21 cellular contexts compared by ENCODE assay signal in the genomic region with DNA sequence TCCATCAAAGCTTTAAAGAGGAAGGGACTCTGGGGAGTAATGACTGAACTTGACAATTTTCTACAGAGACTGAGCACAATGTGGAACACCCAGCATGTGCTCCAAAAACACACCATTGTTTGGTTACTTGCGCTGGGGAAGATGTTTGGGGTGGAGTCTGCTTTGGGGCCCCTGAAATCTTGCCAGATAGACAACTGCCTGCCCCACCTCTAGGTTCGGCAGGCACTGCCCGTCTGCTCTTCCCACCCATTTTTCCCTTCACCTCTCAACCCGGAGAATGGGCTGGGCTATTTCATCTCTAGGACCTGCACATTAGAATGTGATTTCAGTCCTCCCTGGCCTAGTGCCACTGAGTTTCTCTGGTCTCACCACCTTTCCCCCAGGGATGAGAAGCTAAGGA. TPM values are rescaled to one million over a fixed set of nuclear protein-coding genes. Genes with fewer than 3 reads are reported as not detected.
DNase-seq lines count a peak whose midpoint lies in the region; ATAC-seq and TF ChIP-seq lines count a peak whose summit lies in the region.
"Had no signal": no experiment of that assay in that cellular context is flagged by ENCODE, and none has a peak within 500 bp of the region (broad histone marks: within the 10 kb centered on the region; RNA-seq: fewer than 3 reads in every experiment).

No MANE protein-coding gene starts in this region.

- TF ChIP-seq EP300 in tibial nerve (IDR thresholded peaks at IDR 0.05), result no peak

- ATAC-seq in psoas muscle, result no peak

- 58 to 75% (median 66%) methylated on average over 4 of the region's 4 CpGs for WGBS in psoas muscle, 3 donors
- WGBS in tibial nerve, 2 donors, result 54 to 67% methylated on average over 4 of the region's 4 CpGs

- intact Hi-C loops in dorsolateral prefrontal cortex (cut with DNase I) (no loop called here), psoas muscle (cut with DNase I) (loop anchor here (5.0 kb wide), 2 partner anchors 34 to 39 kb away; no protein-coding TSS in a partner anchor)

- H3K9me3 ChIP-seq in psoas muscle (no peaks in the 10 kb centered on the region), tibial nerve (no peaks in the 10 kb centered on the region)
- H3K9me3 ChIP-seq: Caco-2 had no signal

- POLR2A ChIA-PET in RWPE1 (lab: Yijun Ruan, JAX; ENCODE audit: low non-redundant PET), result no interaction called here

- H3K4me3 ChIP-seq in dorsolateral prefrontal cortex (no peak overlapping the region), psoas muscle (no peak overlapping the region), tibial nerve (no peak overlapping the region)

- H3K27me3 ChIP-seq in dorsolateral prefrontal cortex, result peaks cover 0 to 80% (median 14%) of the 10 kb centered on the region in 45 donors
- peaks cover 0 to 3% (median 0%) of the 10 kb centered on the region in 3 donors for H3K27me3 ChIP-seq in psoas muscle (ENCODE audit: insufficient read depth in 3 of 3, low read length in 2 of 3)
- H3K27me3 ChIP-seq in tibial nerve, result no peaks in the 10 kb centered on the region

- TF ChIP-seq CTCF in RWPE1 (conservative IDR thresholded peaks at IDR 0.05; ENCODE audit: low read depth) (no peak), dorsolateral prefrontal cortex (IDR thresholded peaks at IDR 0.05 in 54 of 56, conservative IDR thresholded peaks at IDR 0.05 in 2 of 56; ENCODE audit: low read depth in 1 of 56, partially characterized antibody in 56 of 56) (no peak), psoas muscle (IDR thresholded peaks at IDR 0.05) (no peak), tibial nerve (IDR thresholded peaks at IDR 0.05) (no peak)

- H3K27ac ChIP-seq in RWPE1, result peak overlapping the region; percentile 87
- peak overlapping the region in 37 of 59 donors; percentile 11 to 97 (median 52) for H3K27ac ChIP-seq in dorsolateral prefrontal cortex
- H3K27ac ChIP-seq in psoas muscle, result peak overlapping the region; percentile 41
- peak overlapping the region in 3 of 4 donors; percentile 8 to 97 (median 97) for H3K27ac ChIP-seq in tibial nerve

- CTCF ChIA-PET in RWPE1 (lab: Yijun Ruan, JAX), result no interaction called here

- H3K36me3 ChIP-seq in psoas muscle (ENCODE audit: insufficient read depth in 1 of 2, low read depth in 1 of 2), result no peaks in the 10 kb centered on the region
- no peaks in the 10 kb centered on the region for H3K36me3 ChIP-seq in tibial nerve

- no peak for TF ChIP-seq POLR2A in tibial nerve (IDR thresholded peaks at IDR 0.05)

- DNase-seq in RWPE1 (ENCODE audit: low spot score) (no peak), dorsolateral prefrontal cortex (no peak), psoas muscle (no peak), tibial nerve (ENCODE audit: low spot score in 2 of 2) (no peak), NCI-H748 treated with DMSO at 0.1 percent for 48 hours (lab: John Stamatoyannopoulos, UW) (no peak), H4 (ENCODE audit: low spot score) (no peak)
- DNase-seq in stimulated activated CD4-positive, alpha-beta T cell treated with anti-CD3 and anti-CD28 coated beads, Interleukin-1b, Interleukin-23, amount 100 ng/mL, for 48 hours, result no peak
- DNase-seq: ACHN, AML-193, Caco-2, DMS153, EL, GOT3, HFFc6, KBM-7, MV-4-11, NCI-H1417 treated with DMSO at 0.1 percent for 48 hours, NCI-H1930, NCI-H2171, NCI-H446 treated with DMSO at 0.1 percent for 48 hours, RPMI8226 had no signal

- H3K4me1 ChIP-seq in psoas muscle, result peaks cover 54% of the 10 kb centered on the region
- peaks cover 0 to 85% (median 18%) of the 10 kb centered on the region in 4 donors for H3K4me1 ChIP-seq in tibial nerve
- H3K4me1 ChIP-seq: Caco-2 had no signal

RNA-seq across cellular contexts. Expression of a gene that starts 41.9 kb away (rescaled TPM):
- 100 to 1,000 TPM in 104 of 120 experiments, 10 to 100 TPM in 16; 72.2 to 218 (median 129) TPM for total RNA-seq in dorsolateral prefrontal cortex
- total RNA-seq in psoas muscle, result 100 to 1,000 TPM in 3 of 4 donors, 10 to 100 TPM in 1; 23.7 to 310 (median 184) TPM
- 1,000 to 10,000 TPM in 1 of 3 donors, 100 to 1,000 TPM in 2; 467 to 1,236 (median 802) TPM for polyA plus RNA-seq in psoas muscle
- 1,000 to 10,000 TPM; 1,744 to 2,802 (median 2,261) TPM for total RNA-seq in tibial nerve
- 20.5 and 22.0 TPM in 2 replicates for total RNA-seq in H4 (2014; rRNA removed; shearing (Covaris generic))

RNA-seq across cellular contexts. Expression of a gene that starts 43.8 kb away (rescaled TPM):
- total RNA-seq in dorsolateral prefrontal cortex (1 to 10 TPM in 1 of 120 experiments, under 1 TPM in 27, not detected in 92; 0.25 to 1.3 (median 0.47) TPM), psoas muscle (not detected), tibial nerve (not detected)
- under 1 TPM in 2 of 3 donors, not detected in 1; 0.03 to 0.40 TPM for polyA plus RNA-seq in psoas muscle
- total RNA-seq in H4 (2014; rRNA removed; shearing (Covaris generic)), result not detected in 2 replicates
- total RNA-seq: Caco-2, HFFc6 had no signal

Comparison
In these comparisons a context has a peak if more than half of its experiments do, and no peak if none do; other contexts are left out.
1. H3K27ac ChIP-seq: peak in every context shown above with its lines; median percentile 97 in tibial nerve; 87 in RWPE1; 52 in dorsolateral prefrontal cortex; 41 in psoas muscle.
2. RNA of a gene that starts 41.9 kb away (total RNA-seq): 1,744 to 2,802 TPM in tibial nerve; 23.7 to 310 TPM in psoas muscle, 72.2 to 218 TPM in dorsolateral prefrontal cortex and 20.5 to 22.0 TPM in H4; every median in the first group is over 4 times any median in the second.
3. intact Hi-C loops: an anchor here in psoas muscle (5.0 kb wide); none called in dorsolateral prefrontal cortex.